8 cellular contexts compared by ENCODE assay signal in genomic region chr11:75815345-75815983, GRCh38. TPM values are rescaled to one million over a fixed set of nuclear protein-coding genes. Genes with fewer than 3 reads are reported as not detected.
A peak's percentile ranks its signal among the peaks of the same experiment; 100 is the strongest.
DNase-seq lines count a peak whose midpoint lies in the region; ATAC-seq, FAIRE-seq and TF ChIP-seq lines count a peak whose summit lies in the region.

No MANE protein-coding gene starts in this region.

- RAD21 ChIA-PET in GM12878 (lab: Charles Lee; ENCODE audit: unreplicated experiment): interaction anchor here (9.5 to 10.4 kb wide), 2 partner anchors 10 to 51 kb away, joined by 100 to 111 read pairs; no protein-coding TSS in a partner anchor

- SMC1A ChIA-PET in GM12878 (lab: Charles Lee; ENCODE audit: uncharacterized antibody, unreplicated experiment): interaction anchor here (1.0 to 6.3 kb wide), 3 partner anchors 9 to 132 kb away, joined by 3 to 100 read pairs (median 3); no protein-coding TSS in a partner anchor

- DNase-seq in activated CD4-positive, alpha-beta T cell treated with anti-CD3 and anti-CD28 coated beads for 1 hour: peak; percentile 22
- no peak for DNase-seq in activated CD4-positive, alpha-beta T cell treated with anti-CD3 and anti-CD28 coated beads, Interleukin-2, amount 50 U/mL, for 1 hour
- DNase-seq in SHP77 (lab: John Stamatoyannopoulos, UW) (peak; percentile 49 to 60), GM12878 (ENCODE audit: low read depth, low spot score) (no peak), iris pigment epithelial cell (ENCODE audit: low read depth) (peak; percentile 47), GM13976 (ENCODE audit: low spot score) (no peak)
- peak; percentile 43 for DNase-seq in stimulated activated CD4-positive, alpha-beta T cell treated with anti-CD3 and anti-CD28 coated beads, Interleukin-4, amount 100 ng/mL, for 1 hour

- FAIRE-seq in GM12878 (lab: Jason Lieb, UNC): no peak

- H3K36me3 ChIP-seq in GM12878 (ENCODE audit: control insufficient read depth in 2 of 2, insufficient read depth in 2 of 2, low read length in 1 of 2): no peaks in the 10 kb centered on the region

- peak overlapping the region; percentile 24 for H2AFZ ChIP-seq in GM12878 (ENCODE audit: control insufficient read depth, low read depth, low read length)

- intact Hi-C loops in GM12878 (cut with micrococcal nuclease; ENCODE audit: unreplicated experiment): loop anchor here (1.0 to 10.0 kb wide), 3 partner anchors 58 to 1821 kb away; no protein-coding TSS in a partner anchor

- H3K27me3 ChIP-seq in GM12878 (replicated peaks in 1 of 2; ENCODE audit: control insufficient read depth in 2 of 2, insufficient read depth in 2 of 2, low read length in 1 of 2): no peaks in the 10 kb centered on the region

- H3K79me2 ChIP-seq in GM12878 (ENCODE audit: control insufficient read depth, insufficient read depth, low read length): peaks cover 88% of the 10 kb centered on the region

- peak overlapping the region; percentile 94 for H3K27ac ChIP-seq in GM12878 (ENCODE audit: control insufficient read depth, insufficient read depth)

- ATAC-seq in HG03039 (IDR thresholded peaks at IDR 0.05; ENCODE audit: unreplicated experiment) (peak; percentile 17), GM12878 (peak; percentile 19)

- BruUV-seq in GM12878 (replicated peaks; lab: Mats Ljungman, UMichigan): no TSS peak

- no peaks in the 10 kb centered on the region; the same call in 2 of the 3 replicates for H3K9me3 ChIP-seq in GM12878 (replicated peaks; ENCODE audit: control insufficient read depth, insufficient read depth, low read length)

- TF ChIP-seq CTCF in GM12878 (IDR thresholded peaks at IDR 0.05 in 2 of 3, conservative IDR thresholded peaks at IDR 0.05 in 1 of 3; ENCODE audit: control insufficient read depth in 2 of 3, extremely low read depth in 1 of 3, insufficient read depth in 1 of 3, low read depth in 3 of 3, low read length in 3 of 3): no peak
- no peak for TF ChIP-seq CTCF in GM13976 (IDR thresholded peaks at IDR 0.05; ENCODE audit: borderline replicate concordance, control extremely low read depth, extremely low read depth, insufficient read depth, missing control alignments)

- TF ChIP-seq EP300 in GM12878 (IDR thresholded peaks at IDR 0.05; ENCODE audit: borderline replicate concordance in 1 of 2, control insufficient read depth in 1 of 2, low read depth in 2 of 2, low read length in 2 of 2): no peak

- POLR2A ChIA-PET in GM12878 (lab: Charles Lee): interaction anchor here (0.9 to 8.7 kb wide), 3 partner anchors 8 to 58 kb away, joined by 3 to 173 read pairs (median 36); no protein-coding TSS in a partner anchor

- H3K4me2 ChIP-seq in GM12878 (ENCODE audit: control insufficient read depth, insufficient read depth): peak overlapping the region; percentile 86; the same call in 1 of the 2 replicates

- CTCF ChIA-PET in GM12878 (lab: Yijun Ruan, JAX): interaction anchor here (0.6 to 13.1 kb wide), 5 partner anchors 10 to 337 kb away, joined by 3 to 183 read pairs (median 6); no protein-coding TSS in a partner anchor

- peak overlapping the region; percentile 93 for H3K4me3 ChIP-seq in GM12878

- H4K20me1 ChIP-seq in GM12878 (ENCODE audit: control insufficient read depth, insufficient read depth): no peaks in the 10 kb centered on the region

- peak; percentile 37 for TF ChIP-seq POLR2A in GM12878 (IDR thresholded peaks at IDR 0.05; ENCODE audit: low read depth, low read length)

- peak overlapping the region; percentile 95 for H3K9ac ChIP-seq in GM12878 (ENCODE audit: control insufficient read depth, insufficient read depth, low read length)

- TF ChIP-seq RAD21 in GM12878 (IDR thresholded peaks at IDR 0.05; ENCODE audit: insufficient read depth, low read depth, low read length): no peak

- 2% methylated on average over 53 of the region's 57 CpGs for WGBS in GM12878 (ENCODE audit: insufficient coverage, insufficient replicate concordance, low lambda C conversion rate, missing lambda C conversion rate)

- H3K4me1 ChIP-seq in GM12878 (ENCODE audit: control insufficient read depth, insufficient read depth, low read length): peaks cover 40% of the 10 kb centered on the region

- in situ Hi-C loops in GM12878 (cut with MboI) (no loop called here), GM13976 (cut with MboI; ENCODE audit: low sequenced_read_pairs, unreplicated experiment) (no loop called here)

TF ChIP-seq in GM12878, 131 proteins besides CTCF, POLR2A, EP300 and RAD21 (continues in another document):
- TF ChIP-seq IKZF2 (IDR thresholded peaks at IDR 0.05) (0 out of 4 replicates have a peak, but pooled peaks of 1 of the 2 experiments have one; percentile 55), MEF2B (IDR thresholded peaks at IDR 0.05; ENCODE audit: partially characterized antibody, poor library complexity, severe bottlenecking) (peak; percentile 69), RB1 (IDR thresholded peaks at IDR 0.05; ENCODE audit: borderline replicate concordance) (peak; percentile 78; the same call in 1 of the 2 replicates), MLLT1 (IDR thresholded peaks at IDR 0.05) (peak; percentile 3; the same call in 1 of the 2 replicates), GATAD2B (conservative IDR thresholded peaks at IDR 0.05; ENCODE audit: low read depth) (peak; percentile 85), RELA (IDR thresholded peaks at IDR 0.05; ENCODE audit: borderline replicate concordance, partially characterized antibody) (peak; percentile 9), POLR2AphosphoS5 (IDR thresholded peaks at IDR 0.05; ENCODE audit: low read length) (peak; percentile 11; the same call in 1 of the 2 replicates), NKRF (conservative IDR thresholded peaks at IDR 0.05) (no peak; the same call in none of the 2 replicates), NFIC (IDR thresholded peaks at IDR 0.05; ENCODE audit: low read depth, low read length) (no peak), CBX5 (IDR thresholded peaks at IDR 0.05; ENCODE audit: low read depth) (no peak)

RNA-seq across cellular contexts. Expression of gene UVRAG, which starts 0.5 kb away (rescaled TPM):
- 344 and 366 TPM in 2 replicates for total RNA-seq in GM12878 (2013; cell fraction: nucleolus; rRNA removed)
- total RNA-seq in GM12878 (2014; rRNA removed) (37.0 and 39.6 TPM in 2 replicates), GM12878 (2014; rRNA removed; fragmentation: Illumina TruSeq; extraction: Trizol) (40.7 and 41.3 TPM in 2 replicates), GM12878 (2021) (42.9 and 43.4 TPM in 2 replicates)
- 19.8 TPM for polyA plus RNA-seq in GM12878 (2011; ENCODE audit: low read depth)
- polyA plus RNA-seq in GM12878 (2011; rRNA removed) (36.9 and 52.3 TPM in 2 replicates), GM12878 (2014; fragmentation: Illumina TruSeq; extraction: Trizol) (31.8 and 35.3 TPM in 2 replicates), GM12878 (2014; fragmentation: Nextera tagmentation; extraction: Ambion mirVana) (10 to 100 TPM in 1 of 2 experiments, 1 to 10 TPM in 1; 7.0 to 11.2 TPM), GM12878 (2014; rRNA removed) (24.0 and 26.7 TPM in 2 replicates), GM12878 (2016; fragmentation: Nextera tagmentation; extraction: Ambion mirVana) (10 to 100 TPM; 37.9 to 43.4 TPM)
- 20.1 and 23.2 TPM in 2 replicates for polyA plus RNA-seq in GM12878 (2011; cell fraction: cytosol; rRNA removed)
- polyA plus RNA-seq in GM12878 (2011; cell fraction: nucleus; rRNA removed): 33.4 and 36.0 TPM in 2 replicates
- polyA plus RNA-seq in GM12878 (2012): 24.8 and 28.3 TPM in 2 replicates
- 72.7 and 77.2 TPM in 2 replicates for polyA minus RNA-seq in GM12878 (2011; rRNA and poly(A)+ RNA removed)
- polyA minus RNA-seq in GM12878 (2011; cell fraction: cytosol; rRNA and poly(A)+ RNA removed): 17.0 and 18.5 TPM in 2 replicates
- 96.4 and 155 TPM in 2 replicates for polyA minus RNA-seq in GM12878 (2011; cell fraction: nucleus; rRNA and poly(A)+ RNA removed)

RNA-seq across cellular contexts. Expression of gene DGAT2, which starts 46.9 kb away (rescaled TPM):
- total RNA-seq in GM12878 (2013; cell fraction: nucleolus; rRNA removed): 11.2 and 12.8 TPM in 2 replicates
- 16.7 and 20.5 TPM in 2 replicates for total RNA-seq in GM12878 (2014; rRNA removed)
- 12.5 and 13.0 TPM in 2 replicates for total RNA-seq in GM12878 (2014; rRNA removed; fragmentation: Illumina TruSeq; extraction: Trizol)
- 19.5 and 21.0 TPM in 2 replicates for total RNA-seq in GM12878 (2021)
- 5.8 TPM for polyA plus RNA-seq in GM12878 (2011; ENCODE audit: low read depth)
- 15.2 and 25.9 TPM in 2 replicates for polyA plus RNA-seq in GM12878 (2011; rRNA removed)
- 22.0 and 29.0 TPM in 2 replicates for polyA plus RNA-seq in GM12878 (2011; cell fraction: cytosol; rRNA removed)
- polyA plus RNA-seq in GM12878 (2011; cell fraction: nucleus; rRNA removed): 13.3 and 13.6 TPM in 2 replicates
- 7.4 and 8.5 TPM in 2 replicates for polyA plus RNA-seq in GM12878 (2012)
- polyA plus RNA-seq in GM12878 (2014; fragmentation: Illumina TruSeq; extraction: Trizol): 17.0 and 23.0 TPM in 2 replicates
- polyA plus RNA-seq in GM12878 (2014; fragmentation: Nextera tagmentation; extraction: Ambion mirVana): 1 to 10 TPM; 5.1 to 5.5 TPM
- 20.2 and 20.5 TPM in 2 replicates for polyA plus RNA-seq in GM12878 (2014; rRNA removed)
- polyA plus RNA-seq in GM12878 (2016; fragmentation: Nextera tagmentation; extraction: Ambion mirVana): 10 to 100 TPM; 17.2 to 17.9 TPM
- 29.6 and 33.1 TPM in 2 replicates for polyA minus RNA-seq in GM12878 (2011; rRNA and poly(A)+ RNA removed)
- 4.5 and 7.5 TPM in 2 replicates for polyA minus RNA-seq in GM12878 (2011; cell fraction: cytosol; rRNA and poly(A)+ RNA removed)
- 5.6 and 6.5 TPM in 2 replicates for polyA minus RNA-seq in GM12878 (2011; cell fraction: nucleus; rRNA and poly(A)+ RNA removed)

Comparison
In these comparisons a context has a peak if more than half of its experiments do, and no peak if none do; other contexts are left out.
1. DNase-seq: peak in activated CD4-positive, alpha-beta T cell treated with anti-CD3 and anti-CD28 coated beads for 1 hour (single experiment), SHP77 (2 of 2), iris pigment epithelial cell (single experiment) and stimulated activated CD4-positive, alpha-beta T cell treated with anti-CD3 and anti-CD28 coated beads, Interleukin-4, amount 100 ng/mL, for 1 hour (single experiment); none in activated CD4-positive, alpha-beta T cell treated with anti-CD3 and anti-CD28 coated beads, Interleukin-2, amount 50 U/mL, for 1 hour (single experiment), GM12878 (single experiment) and GM13976 (single experiment).